8 cellular contexts compared by ENCODE assay signal in the genomic region with DNA sequence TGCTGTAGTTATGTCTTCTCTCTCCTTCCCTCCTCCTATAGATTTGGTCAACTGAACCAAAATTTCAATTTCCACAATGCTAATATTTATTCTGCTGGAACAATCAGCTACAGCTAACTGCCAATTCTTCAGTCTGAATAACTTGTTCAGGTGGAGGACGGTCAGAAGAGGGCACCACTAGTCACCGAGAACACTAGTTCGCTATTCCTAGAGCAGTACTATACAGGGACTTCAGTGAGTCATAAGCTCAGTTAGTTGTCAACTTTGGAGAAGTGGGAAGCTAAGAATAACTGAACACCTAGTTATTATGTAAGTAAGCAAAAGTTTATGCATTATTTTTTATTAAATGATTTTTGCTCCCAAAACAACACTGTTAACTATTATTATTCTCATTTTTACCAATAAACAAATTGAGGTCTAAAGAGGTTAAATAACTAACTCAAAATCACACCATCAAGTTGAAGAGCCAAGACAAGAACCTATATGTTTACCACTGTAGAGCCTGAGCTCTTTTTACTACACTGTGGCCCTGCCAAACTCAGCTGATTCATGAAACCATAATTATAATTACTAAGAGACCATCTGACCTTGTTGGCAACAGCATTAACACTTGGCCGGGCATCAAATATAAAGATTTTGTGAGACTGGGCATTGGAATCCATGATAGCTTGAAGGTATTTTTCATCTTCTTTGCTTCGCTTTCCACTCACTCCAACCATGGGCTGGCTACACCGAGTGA. TPM values are rescaled to one million over a fixed set of nuclear protein-coding genes. Genes with fewer than 3 reads are reported as not detected.
DNase-seq lines count a peak whose midpoint lies in the region; ATAC-seq, FAIRE-seq and TF ChIP-seq lines count a peak whose summit lies in the region.

No MANE protein-coding gene starts in this region.

- ATAC-seq in GM18907 (IDR thresholded peaks at IDR 0.05; ENCODE audit: unreplicated experiment) (peak; percentile 65), T-helper 17 cell (no peak), GM19455 (IDR thresholded peaks at IDR 0.05; ENCODE audit: unreplicated experiment) (no peak)

- TF ChIP-seq POLR2A in endothelial cell of umbilical vein (IDR thresholded peaks at IDR 0.05; ENCODE audit: low read depth, low read length), result no peak

- H3K36me3 ChIP-seq in endothelial cell of umbilical vein (ENCODE audit: control insufficient read depth in 2 of 2, extremely low read depth in 1 of 2, insufficient read depth in 2 of 2, low read length in 2 of 2), result peaks cover 0 to 9% of the 10 kb centered on the region in 2 experiments

- H3K9ac ChIP-seq in endothelial cell of umbilical vein (replicated peaks; ENCODE audit: extremely low read depth, insufficient read depth, low read length), result no peak overlapping the region

- DNase-seq in COLO668 (lab: John Stamatoyannopoulos, UW; ENCODE audit: unreplicated experiment) (peak; percentile 7), LHCN-M2 (ENCODE audit: low read depth) (peak; percentile 77), T-helper 17 cell (no peak), endothelial cell of umbilical vein (ENCODE audit: low read depth, low spot score) (peak; percentile 82), midbrain (lab: John Stamatoyannopoulos, UW) (peak; percentile 69), posterior vena cava (ENCODE audit: low spot score) (no peak)

- POLR2A ChIA-PET in endothelial cell of umbilical vein (lab: Charles Lee), result no interaction called here

- no peaks in the 10 kb centered on the region for H3K9me1 ChIP-seq in endothelial cell of umbilical vein (replicated peaks; ENCODE audit: control insufficient read depth, extremely low read depth, insufficient read depth, low read length)

- H3K27ac Mint-ChIP-seq in T-helper 17 cell, result peak overlapping the region; percentile 41

- peak; percentile 77 for FAIRE-seq in endothelial cell of umbilical vein (lab: Jason Lieb, UNC)

- no peak overlapping the region for H2AFZ ChIP-seq in endothelial cell of umbilical vein (ENCODE audit: low read depth, low read length)

- no peaks in the 10 kb centered on the region for H4K20me1 ChIP-seq in endothelial cell of umbilical vein (replicated peaks; ENCODE audit: control insufficient read depth, extremely low read depth, insufficient read depth, low read length)

- peak; percentile 46 to 54 for TF ChIP-seq CTCF in endothelial cell of umbilical vein (IDR thresholded peaks at IDR 0.05; ENCODE audit: extremely low read depth in 1 of 2, insufficient read depth in 1 of 2, low read depth in 1 of 2, low read length in 2 of 2)

- H3K27me3 ChIP-seq in endothelial cell of umbilical vein (ENCODE audit: control insufficient read depth in 2 of 2, insufficient read depth in 2 of 2, low read length in 2 of 2), result no peaks in the 10 kb centered on the region

- no peaks in the 10 kb centered on the region for H3K27me3 Mint-ChIP-seq in T-helper 17 cell

- H3K4me1 Mint-ChIP-seq in T-helper 17 cell, result peaks cover 7% of the 10 kb centered on the region

- dilution Hi-C loops in endothelial cell of umbilical vein (cut with MboI; ENCODE audit: extremely low pct_ligation_motif_present, low sequenced_read_pairs), result no loop called here

- CTCF ChIA-PET in endothelial cell of umbilical vein (lab: Charles Lee), result interaction anchor here (0.5 to 3.3 kb wide), 57 partner anchors 8 to 907 kb away, joined by 3 to 82 read pairs (median 4); a partner anchor contains a TSS

- no peaks in the 10 kb centered on the region for H3K9me3 ChIP-seq in T-helper 17 cell (ENCODE audit: control insufficient read depth, low read length, poor library complexity, severe bottlenecking)
- H3K9me3 ChIP-seq in endothelial cell of umbilical vein (replicated peaks; ENCODE audit: control insufficient read depth, insufficient read depth, low read length), result no peaks in the 10 kb centered on the region

- H3K4me2 ChIP-seq in endothelial cell of umbilical vein (ENCODE audit: insufficient read depth, low read length), result no peak overlapping the region

- no peaks in the 10 kb centered on the region for H3K4me1 ChIP-seq in endothelial cell of umbilical vein (ENCODE audit: control insufficient read depth, extremely low read depth, insufficient read depth, low read length)

- H3K4me3 Mint-ChIP-seq in T-helper 17 cell, result no peak overlapping the region

- intact Hi-C loops in endothelial cell of umbilical vein (cut with micrococcal nuclease) (loop anchor here (1.0 kb wide), 3 partner anchors 76 to 544 kb away; a partner anchor contains a TSS), posterior vena cava (cut with DNase I) (loop anchor here in 1 of 2 donors (10.0 kb wide), 1 partner anchor 176 kb away; no protein-coding TSS in a partner anchor)

- peaks cover 2% of the 10 kb centered on the region for H3K36me3 Mint-ChIP-seq in T-helper 17 cell (ENCODE audit: low read depth)

- H3K4me3 ChIP-seq in endothelial cell of umbilical vein (replicated peaks in 1 of 3; ENCODE audit: insufficient read depth in 1 of 3, low read depth in 1 of 3, low read length in 3 of 3), result no peak overlapping the region

- no peak overlapping the region for H3K27ac ChIP-seq in endothelial cell of umbilical vein (ENCODE audit: insufficient read depth, low read depth, low read length)

- no TSS peak for BruUV-seq in endothelial cell of umbilical vein (replicated peaks; lab: Mats Ljungman, UMichigan)

- no peaks in the 10 kb centered on the region for H3K79me2 ChIP-seq in endothelial cell of umbilical vein (ENCODE audit: control insufficient read depth, insufficient read depth, low read length)

TF ChIP-seq in endothelial cell of umbilical vein, 7 proteins besides CTCF, POLR2A, EP300 and RAD21:
- peak; percentile 69 for TF ChIP-seq FOS (IDR thresholded peaks at IDR 0.05; ENCODE audit: borderline replicate concordance, insufficient read depth, low read length)
- peak; percentile 12 for TF ChIP-seq JUN (IDR thresholded peaks at IDR 0.05; ENCODE audit: borderline replicate concordance, insufficient read depth, insufficient read length, low read depth)
- TF ChIP-seq MYC (IDR thresholded peaks at IDR 0.05; ENCODE audit: low read depth, low read length), result no peak
TF ChIP-seq in endothelial cell of umbilical vein: peak in this region for 2.

RNA-seq across cellular contexts. Expression of a gene that starts 59.0 kb away (rescaled TPM):
- total RNA-seq in LHCN-M2 (2014; rRNA removed) (42.6 and 49.7 TPM in 2 replicates), T-helper 17 cell (10 to 100 TPM; 61.5 to 67.1 TPM), endothelial cell of umbilical vein (35.2 and 38.5 TPM in 2 replicates), posterior vena cava (10 to 100 TPM; 22.0 to 26.7 TPM)
- polyA plus RNA-seq in LHCN-M2 (2012), result 11.6 TPM
- 11.5 and 16.0 TPM in 2 replicates for polyA plus RNA-seq in endothelial cell of umbilical vein
- polyA plus RNA-seq in endothelial cell of umbilical vein (2011; cell fraction: cytosol; rRNA removed), result 17.0 and 17.4 TPM in 2 replicates
- 32.8 and 45.3 TPM in 2 replicates for polyA plus RNA-seq in endothelial cell of umbilical vein (2011; cell fraction: nucleus; rRNA removed)
- 28.3 and 28.9 TPM in 2 replicates for polyA plus RNA-seq in endothelial cell of umbilical vein (2012)
- 16.4 and 16.7 TPM in 2 replicates for polyA minus RNA-seq in endothelial cell of umbilical vein
- polyA minus RNA-seq in endothelial cell of umbilical vein (2011; cell fraction: cytosol; rRNA and poly(A)+ RNA removed), result 32.6 TPM
- 23.8 and 28.1 TPM in 2 replicates for polyA minus RNA-seq in endothelial cell of umbilical vein (2011; cell fraction: nucleus; rRNA and poly(A)+ RNA removed)

RNA-seq across cellular contexts. Expression of a gene that starts 59.7 kb away (rescaled TPM):
- 16.4 and 22.0 TPM in 2 replicates for total RNA-seq in LHCN-M2 (2014; rRNA removed)
- 2.7 TPM for polyA plus RNA-seq in LHCN-M2 (2012)
- 10 to 100 TPM; 55.5 to 79.1 TPM for total RNA-seq in T-helper 17 cell
- total RNA-seq in endothelial cell of umbilical vein, result 24.7 and 25.7 TPM in 2 replicates
- 5.9 and 6.7 TPM in 2 replicates for polyA plus RNA-seq in endothelial cell of umbilical vein
- 8.4 and 11.0 TPM in 2 replicates for polyA plus RNA-seq in endothelial cell of umbilical vein (2011; cell fraction: cytosol; rRNA removed)
- 73.1 and 117 TPM in 2 replicates for polyA plus RNA-seq in endothelial cell of umbilical vein (2011; cell fraction: nucleus; rRNA removed)
- polyA plus RNA-seq in endothelial cell of umbilical vein (2012), result 14.2 and 18.8 TPM in 2 replicates
- 10.2 and 20.3 TPM in 2 replicates for polyA minus RNA-seq in endothelial cell of umbilical vein
- polyA minus RNA-seq in endothelial cell of umbilical vein (2011; cell fraction: cytosol; rRNA and poly(A)+ RNA removed), result 16.3 TPM
- polyA minus RNA-seq in endothelial cell of umbilical vein (2011; cell fraction: nucleus; rRNA and poly(A)+ RNA removed), result 43.7 and 56.2 TPM in 2 replicates
- 10 to 100 TPM; 17.3 to 24.3 TPM for total RNA-seq in posterior vena cava

Comparison
In these comparisons a context has a peak if more than half of its experiments do, and no peak if none do; other contexts are left out.
1. DNase-seq: peak in COLO668 (single experiment), LHCN-M2 (single experiment), endothelial cell of umbilical vein (single experiment) and midbrain (single experiment); none in T-helper 17 cell (0 of 3) and posterior vena cava (single experiment).